ENCODE assay signal across 30 cellular contexts in genomic region chr7:154587812-154588211, GRCh38.
DNase-seq lines count a peak whose midpoint lies in the region; ATAC-seq and TF ChIP-seq lines count a peak whose summit lies in the region.
"Had no signal": no experiment of that assay in that cellular context is flagged by ENCODE, and none has a peak within 500 bp of the region (broad histone marks: within the 10 kb centered on the region; RNA-seq: fewer than 3 reads in every experiment).

No MANE protein-coding gene starts in this region.

- no peak overlapping the region for H3K4me2 ChIP-seq in SK-N-SH

- H3K27ac Mint-ChIP-seq in endothelial cell (ENCODE audit: unreplicated experiment): no peak overlapping the region
- H3K27ac Mint-ChIP-seq: activated naive CD8-positive, alpha-beta T cell; CD4-positive, alpha-beta memory T cell had no signal

- H3K36me3 ChIP-seq in SK-N-SH (replicated peaks in 1 of 2; ENCODE audit: control insufficient read depth in 1 of 2, insufficient read depth in 2 of 2, low read length in 1 of 2) (no peaks in the 10 kb centered on the region), esophagus muscularis mucosa (no peaks in the 10 kb centered on the region)
- H3K36me3 ChIP-seq: colonic mucosa, left lung, right atrium auricular region had no signal

- H3K36me3 Mint-ChIP-seq in endothelial cell (ENCODE audit: low read depth, unreplicated experiment): no peaks in the 10 kb centered on the region
- H3K36me3 Mint-ChIP-seq: activated naive CD8-positive, alpha-beta T cell; CD4-positive, alpha-beta memory T cell had no signal

- TF ChIP-seq EP300 in SK-N-SH (IDR thresholded peaks at IDR 0.05; ENCODE audit: borderline replicate concordance in 1 of 2, low read depth in 1 of 2, low read length in 1 of 2): no peak
- TF ChIP-seq EP300 in esophagus muscularis mucosa (IDR thresholded peaks at IDR 0.05): no peak

- no peak overlapping the region for H3K4me3 Mint-ChIP-seq in endothelial cell (ENCODE audit: unreplicated experiment)
- H3K4me3 Mint-ChIP-seq: activated naive CD8-positive, alpha-beta T cell; CD4-positive, alpha-beta memory T cell; neural crest cell had no signal

- no peak overlapping the region for H3K4me3 ChIP-seq in SK-N-SH (ENCODE audit: low read depth in 2 of 2, low read length in 1 of 2)
- H3K4me3 ChIP-seq in esophagus muscularis mucosa: no peak overlapping the region
- H3K4me3 ChIP-seq: colonic mucosa, GM12878, left lung, right atrium auricular region, testis had no signal

- intact Hi-C loops in esophagus muscularis mucosa (cut with DNase I): no loop called here

- H3F3A ChIP-seq in SK-N-SH (replicated peaks; ENCODE audit: insufficient read depth): no peaks in the 10 kb centered on the region

- H4K20me1 ChIP-seq in SK-N-SH (ENCODE audit: insufficient read depth): no peaks in the 10 kb centered on the region

- H3K4me1 ChIP-seq in SK-N-SH (ENCODE audit: control insufficient read depth in 1 of 2, insufficient read depth in 2 of 2, low read depth in 1 of 2, low read length in 1 of 2): peaks cover 0 to 23% of the 10 kb centered on the region in 2 experiments; a peak in 1 of 4 replicates
- peaks cover 0 to 10% (median 8%) of the 10 kb centered on the region in 4 donors for H3K4me1 ChIP-seq in esophagus muscularis mucosa
- H3K4me1 ChIP-seq: colonic mucosa, left lung, right atrium auricular region, testis had no signal

- no peaks in the 10 kb centered on the region for H3K9me3 Mint-ChIP-seq in endothelial cell (ENCODE audit: unreplicated experiment)
- H3K9me3 Mint-ChIP-seq: neural crest cell had no signal

- no peaks in the 10 kb centered on the region for H3K79me2 ChIP-seq in SK-N-SH (ENCODE audit: insufficient read depth)
- H3K79me2 ChIP-seq: parathyroid adenoma had no signal

- no peak overlapping the region for H3K9ac ChIP-seq in SK-N-SH
- H3K9ac ChIP-seq: parathyroid adenoma had no signal

- H3K27me3 ChIP-seq in SK-N-SH (ENCODE audit: insufficient read depth) (no peaks in the 10 kb centered on the region), esophagus muscularis mucosa (no peaks in the 10 kb centered on the region)
- H3K27me3 ChIP-seq: colonic mucosa, left lung, right atrium auricular region, testis had no signal

- DNase-seq in SK-N-SH (no peak), NCI-H345 (lab: John Stamatoyannopoulos, UW) (peak; percentile 91), esophagus muscularis mucosa (ENCODE audit: extremely low spot score) (peak; percentile 87), endothelial cell (ENCODE audit: low spot score) (no peak)
- no peak for DNase-seq in activated T-cell treated with anti-CD3 and anti-CD28 coated beads, Interleukin-2, amount 50 U/mL, for 48 hours
- DNase-seq: activated CD4-positive, alpha-beta T cell treated with anti-CD3 and anti-CD28 coated beads for 48 hours; activated effector memory CD4-positive, alpha-beta T cell treated with anti-CD3 and anti-CD28 coated beads, Interleukin-2, amount 50 U/mL, for 16 hours; CD4-positive, alpha-beta memory T cell; colonic mucosa; DMS 273 treated with DMSO at 0.1 percent for 48 hours; effector CD8-positive, alpha-beta T cell; glutamatergic neuron; KG1; left lung; mesendoderm; NCI-H1417 treated with DMSO at 0.1 percent for 48 hours; NCI-H524 treated with DMSO at 0.1 percent for 48 hours; SIG-M5; small intestine; stimulated activated naive CD4-positive, alpha-beta T cell treated with Interleukin-2 at 50 U/mL for 16 hours; testis had no signal

- H3K27ac ChIP-seq in SK-N-SH (ENCODE audit: low read depth in 2 of 2, low read length in 1 of 2): no peak overlapping the region
- H3K27ac ChIP-seq in esophagus muscularis mucosa (replicated peaks in 1 of 4): no peak overlapping the region
- H3K27ac ChIP-seq: colonic mucosa, epithelial cell of prostate, HL-60, left lung, parathyroid adenoma, right atrium auricular region, testis had no signal

- TF ChIP-seq POLR2A in esophagus muscularis mucosa (IDR thresholded peaks at IDR 0.05; ENCODE audit: low read depth): no peak

- ATAC-seq in SK-N-SH treated with all-trans-retinoic acid at 6 μM for 48 hours (no peak), GM18873 (IDR thresholded peaks at IDR 0.05; ENCODE audit: low FRiP score, unreplicated experiment) (no peak)
- ATAC-seq: GM12878, left lung had no signal

- peaks cover 2% of the 10 kb centered on the region for H3K27me3 Mint-ChIP-seq in endothelial cell (ENCODE audit: unreplicated experiment)
- H3K27me3 Mint-ChIP-seq: activated naive CD8-positive, alpha-beta T cell; CD4-positive, alpha-beta memory T cell had no signal

- WGBS in SK-N-SH (ENCODE audit: low lambda C conversion rate): 14% methylated on average over 8 of the region's 8 CpGs
- no CpG with 5 or more reads among the region's 8 CpGs for WGBS in esophagus muscularis mucosa

- H3K9me3 ChIP-seq in SK-N-SH (peaks cover 2% of the 10 kb centered on the region; the same call in 1 of the 2 replicates), esophagus muscularis mucosa (no peaks in the 10 kb centered on the region)
- H3K9me3 ChIP-seq: colonic mucosa, right atrium auricular region, testis had no signal

- TF ChIP-seq CTCF in SK-N-SH (IDR thresholded peaks at IDR 0.05) (no peak), esophagus muscularis mucosa (IDR thresholded peaks at IDR 0.05) (no peak), endothelial cell (IDR thresholded peaks at IDR 0.05; ENCODE audit: unreplicated experiment) (no peak)

- no peaks in the 10 kb centered on the region for H3K9me2 ChIP-seq in SK-N-SH

- no peak for TF ChIP-seq RAD21 in SK-N-SH (IDR thresholded peaks at IDR 0.05; ENCODE audit: low read length)

- peaks cover 2% of the 10 kb centered on the region for H3K4me1 Mint-ChIP-seq in endothelial cell (ENCODE audit: unreplicated experiment)
- H3K4me1 Mint-ChIP-seq: CD4-positive, alpha-beta memory T cell; neural crest cell had no signal

- CTCF ChIA-PET in SK-N-SH (lab: Yijun Ruan, JAX): interaction anchor here (1.8 to 3.9 kb wide), 2 partner anchors 9 to 156 kb away, joined by 6 to 21 read pairs; no protein-coding TSS in a partner anchor

- POLR2A ChIA-PET in SK-N-SH (lab: Yijun Ruan, JAX): no interaction called here

- H2AFZ ChIP-seq in SK-N-SH (ENCODE audit: low read depth): no peak overlapping the region
- H2AFZ ChIP-seq: parathyroid adenoma had no signal

TF ChIP-seq in SK-N-SH, 30 proteins besides CTCF, POLR2A, EP300 and RAD21:
- TF ChIP-seq CHD2 (IDR thresholded peaks at IDR 0.05; ENCODE audit: low read length, partially characterized antibody): no peak
- TF ChIP-seq EZH2phosphoT487 (IDR thresholded peaks at IDR 0.05; ENCODE audit: borderline replicate concordance, low read depth): no peak
- no peak for TF ChIP-seq IRF3 (IDR thresholded peaks at IDR 0.05; ENCODE audit: low read depth, low read length)
- 0 out of 2 replicates have a peak, but pooled peaks have one; percentile 11 for TF ChIP-seq GATA2 (CRISPR knock-in tag; IDR thresholded peaks at IDR 0.05)

TF ChIP-seq in SK-N-SH treated with all-trans-retinoic acid at 6 μM for 48 hours, 23 proteins besides CTCF, POLR2A, EP300 and RAD21 (continues in another document):
- no peak for TF ChIP-seq CSRNP3 (CRISPR knock-in tag; IDR thresholded peaks at IDR 0.05)
- TF ChIP-seq BACH2 (CRISPR knock-in tag; IDR thresholded peaks at IDR 0.05; ENCODE audit: borderline replicate concordance): no peak
- no peak for TF ChIP-seq ZC3H10 (CRISPR knock-in tag; IDR thresholded peaks at IDR 0.05)
- TF ChIP-seq, protein P1, sequence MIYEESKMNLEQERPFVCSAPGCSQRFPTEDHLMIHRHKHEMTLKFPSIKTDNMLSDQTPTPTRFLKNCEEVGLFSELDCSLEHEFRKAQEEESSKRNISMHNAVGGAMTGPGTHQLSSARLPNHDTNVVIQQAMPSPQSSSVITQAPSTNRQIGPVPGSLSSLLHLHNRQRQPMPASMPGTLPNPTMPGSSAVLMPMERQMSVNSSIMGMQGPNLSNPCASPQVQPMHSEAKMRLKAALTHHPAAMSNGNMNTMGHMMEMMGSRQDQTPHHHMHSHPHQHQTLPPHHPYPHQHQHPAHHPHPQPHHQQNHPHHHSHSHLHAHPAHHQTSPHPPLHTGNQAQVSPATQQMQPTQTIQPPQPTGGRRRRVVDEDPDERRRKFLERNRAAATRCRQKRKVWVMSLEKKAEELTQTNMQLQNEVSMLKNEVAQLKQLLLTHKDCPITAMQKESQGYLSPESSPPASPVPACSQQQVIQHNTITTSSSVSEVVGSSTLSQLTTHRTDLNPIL (CRISPR knock-in tag; IDR thresholded peaks at IDR 0.05; ENCODE audit: low read depth): no peak
- TF ChIP-seq ZNF70 (CRISPR knock-in tag; IDR thresholded peaks at IDR 0.05): no peak
- TF ChIP-seq, protein P2, sequence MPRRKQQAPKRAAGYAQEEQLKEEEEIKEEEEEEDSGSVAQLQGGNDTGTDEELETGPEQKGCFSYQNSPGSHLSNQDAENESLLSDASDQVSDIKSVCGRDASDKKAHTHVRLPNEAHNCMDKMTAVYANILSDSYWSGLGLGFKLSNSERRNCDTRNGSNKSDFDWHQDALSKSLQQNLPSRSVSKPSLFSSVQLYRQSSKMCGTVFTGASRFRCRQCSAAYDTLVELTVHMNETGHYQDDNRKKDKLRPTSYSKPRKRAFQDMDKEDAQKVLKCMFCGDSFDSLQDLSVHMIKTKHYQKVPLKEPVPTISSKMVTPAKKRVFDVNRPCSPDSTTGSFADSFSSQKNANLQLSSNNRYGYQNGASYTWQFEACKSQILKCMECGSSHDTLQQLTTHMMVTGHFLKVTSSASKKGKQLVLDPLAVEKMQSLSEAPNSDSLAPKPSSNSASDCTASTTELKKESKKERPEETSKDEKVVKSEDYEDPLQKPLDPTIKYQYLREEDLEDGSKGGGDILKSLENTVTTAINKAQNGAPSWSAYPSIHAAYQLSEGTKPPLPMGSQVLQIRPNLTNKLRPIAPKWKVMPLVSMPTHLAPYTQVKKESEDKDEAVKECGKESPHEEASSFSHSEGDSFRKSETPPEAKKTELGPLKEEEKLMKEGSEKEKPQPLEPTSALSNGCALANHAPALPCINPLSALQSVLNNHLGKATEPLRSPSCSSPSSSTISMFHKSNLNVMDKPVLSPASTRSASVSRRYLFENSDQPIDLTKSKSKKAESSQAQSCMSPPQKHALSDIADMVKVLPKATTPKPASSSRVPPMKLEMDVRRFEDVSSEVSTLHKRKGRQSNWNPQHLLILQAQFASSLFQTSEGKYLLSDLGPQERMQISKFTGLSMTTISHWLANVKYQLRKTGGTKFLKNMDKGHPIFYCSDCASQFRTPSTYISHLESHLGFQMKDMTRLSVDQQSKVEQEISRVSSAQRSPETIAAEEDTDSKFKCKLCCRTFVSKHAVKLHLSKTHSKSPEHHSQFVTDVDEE (CRISPR knock-in tag; IDR thresholded peaks at IDR 0.05): no peak

Comparison
In these comparisons a context has a peak if more than half of its experiments do, and no peak if none do; other contexts are left out.
1. DNase-seq: peak in NCI-H345 (single experiment) and esophagus muscularis mucosa (single experiment); none in SK-N-SH (single experiment), endothelial cell (single experiment) and activated T-cell treated with anti-CD3 and anti-CD28 coated beads, Interleukin-2, amount 50 U/mL, for 48 hours (0 of 2).